In the genomic region with DNA sequence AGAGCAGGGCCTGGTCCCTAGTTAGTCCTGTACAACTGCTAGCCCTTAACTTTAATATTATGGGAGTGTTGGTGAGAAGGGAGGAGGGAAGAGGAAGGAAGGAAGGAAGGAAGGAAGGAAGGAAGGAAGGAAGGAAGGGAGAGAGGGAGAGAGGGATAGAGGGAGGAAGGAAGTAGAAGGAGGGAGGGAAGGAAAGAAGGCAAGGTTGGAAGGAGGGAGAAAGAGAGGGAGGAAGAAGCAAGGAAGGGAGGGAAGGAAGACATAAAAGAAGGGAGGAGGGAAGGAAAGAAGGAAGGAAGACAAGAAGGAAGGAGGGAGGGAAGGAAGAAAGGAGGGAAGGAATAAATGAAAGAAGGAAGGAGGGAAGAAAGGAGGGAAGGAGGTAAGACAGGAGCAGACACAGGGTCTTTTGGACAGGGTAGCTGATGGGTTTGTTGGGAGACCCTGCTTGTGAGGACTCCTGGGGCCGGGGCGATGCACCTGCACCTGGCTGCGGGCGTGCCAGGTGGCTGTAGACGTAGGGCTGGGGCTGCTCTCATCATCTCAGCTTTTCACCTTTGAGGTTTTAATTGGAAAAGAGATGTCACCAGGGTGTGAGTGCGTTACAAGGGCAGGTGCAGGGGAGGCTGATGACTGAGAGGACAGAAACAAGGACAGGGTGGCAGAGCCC, we compare ENCODE assay signal across 20 cellular contexts. TPM values are rescaled to one million over a fixed set of nuclear protein-coding genes. Genes with fewer than 3 reads are reported as not detected.
"Had no signal": no experiment of that assay in that cellular context is flagged by ENCODE, and none has a peak within 500 bp of the region (broad histone marks: within the 10 kb centered on the region; RNA-seq: fewer than 3 reads in every experiment).

No MANE protein-coding gene starts in this region.

- DNase-seq: activated CD4-positive, alpha-beta T cell treated with anti-CD3 and anti-CD28 coated beads, Interleukin-2, amount 50 U/mL, for 4 hours; activated CD8-positive, alpha-beta memory T cell treated with anti-CD3 and anti-CD28 coated beads for 24 hours; activated CD8-positive, alpha-beta memory T cell treated with anti-CD3 and anti-CD28 coated beads, Interleukin-2, amount 50 U/mL, for 4 hours; activated T-cell treated with anti-CD3 and anti-CD28 coated beads, Interleukin-2, amount 50 U/mL, for 24 hours; effector memory CD4-positive, alpha-beta T cell; foreskin keratinocyte; kidney; mesenchymal stem cell; mucosa of descending colon; nephron progenitor cell; nucleus accumbens; stimulated activated CD4-positive, alpha-beta T cell treated with anti-CD3 and anti-CD28 coated beads, Interleukin-2, amount 100 ng/mL, for 48 hours; stimulated activated CD8-positive, alpha-beta memory T cell treated with anti-CD3 and anti-CD28 coated beads, Interleukin-4, amount 100 ng/mL, for 48 hours; stimulated activated naive B cell treated with anti-CD40 and anti-IgM and Interleukin-4, amounts not matched to agents 10 μg/mL and 1 μg/mL and 100 μg/mL, for 72 hours; transverse colon; WERI-Rb-1 had no signal

- H3K27ac Mint-ChIP-seq: activated naive CD4-positive, alpha-beta T cell treated with anti-CD3 and anti-CD28 coated beads, Interleukin-2, amount 50 U/mL, for 72 hours; activated T-cell treated with anti-CD3 and anti-CD28 coated beads, Interleukin-2, amount 50 U/mL, for 24 hours; activated T-helper 17 cell treated with anti-CD3 and anti-CD28 coated beads, Interleukin-2, amount 50 U/mL, for 72 hours; nephron progenitor cell; stimulated activated naive B cell treated with anti-CD40 and anti-IgM and Interleukin-4, amounts not matched to agents 10 μg/mL and 1 μg/mL and 100 μg/mL, for 72 hours had no signal

- H3K4me1 Mint-ChIP-seq: activated T-helper 17 cell treated with anti-CD3 and anti-CD28 coated beads, Interleukin-2, amount 50 U/mL, for 72 hours; central memory CD8-positive, alpha-beta T cell had no signal

- H3K9me3 Mint-ChIP-seq: activated naive CD4-positive, alpha-beta T cell treated with anti-CD3 and anti-CD28 coated beads, Interleukin-2, amount 50 U/mL, for 72 hours; activated T-cell treated with anti-CD3 and anti-CD28 coated beads, Interleukin-2, amount 50 U/mL, for 24 hours; activated T-helper 17 cell treated with anti-CD3 and anti-CD28 coated beads, Interleukin-2, amount 50 U/mL, for 72 hours; central memory CD8-positive, alpha-beta T cell; nephron progenitor cell; stimulated activated naive B cell treated with anti-CD40 and anti-IgM and Interleukin-4, amounts not matched to agents 10 μg/mL and 1 μg/mL and 100 μg/mL, for 72 hours had no signal

- ATAC-seq: activated naive CD4-positive, alpha-beta T cell treated with anti-CD3 and anti-CD28 coated beads, Interleukin-2, amount 50 U/mL, for 72 hours; activated T-helper 17 cell treated with anti-CD3 and anti-CD28 coated beads, Interleukin-2, amount 50 U/mL, for 72 hours; foreskin keratinocyte; mucosa of descending colon; stimulated activated naive B cell treated with anti-CD40 and anti-IgM and Interleukin-4, amounts not matched to agents 10 μg/mL and 1 μg/mL and 100 μg/mL, for 72 hours had no signal

- H3K4me3 Mint-ChIP-seq: activated T-cell treated with anti-CD3 and anti-CD28 coated beads, Interleukin-2, amount 50 U/mL, for 24 hours; activated T-helper 17 cell treated with anti-CD3 and anti-CD28 coated beads, Interleukin-2, amount 50 U/mL, for 72 hours; central memory CD8-positive, alpha-beta T cell; nephron progenitor cell; stimulated activated naive B cell treated with anti-CD40 and anti-IgM and Interleukin-4, amounts not matched to agents 10 μg/mL and 1 μg/mL and 100 μg/mL, for 72 hours had no signal

RNA-seq across cellular contexts. Expression of a gene that starts 5.9 kb away (rescaled TPM):
- total RNA-seq: astrocyte had no signal
